25 cellular contexts compared by ENCODE assay signal in the genomic region with DNA sequence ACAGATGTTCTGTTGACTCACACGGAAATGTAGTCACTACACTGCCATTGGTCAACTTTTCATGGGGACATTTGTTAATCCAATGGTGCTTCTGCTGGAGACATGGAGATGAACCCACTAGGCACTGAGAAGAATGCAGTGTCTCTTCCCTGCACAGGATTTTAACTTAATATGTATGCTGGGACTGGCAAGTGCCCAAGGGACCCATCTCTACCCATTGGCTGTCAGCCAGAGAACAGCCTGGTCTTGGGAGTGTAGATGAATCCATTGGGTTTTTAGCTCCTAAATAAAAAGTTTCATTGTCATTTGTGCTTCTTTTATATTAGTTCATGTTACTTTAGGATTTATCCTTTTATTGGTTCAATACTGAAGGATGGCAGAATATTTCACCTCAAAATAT.
"Had no signal": no experiment of that assay in that cellular context is flagged by ENCODE, and none has a peak within 500 bp of the region (broad histone marks: within the 10 kb centered on the region; RNA-seq: fewer than 3 reads in every experiment).

No MANE protein-coding gene starts in this region.

- H3K9me3 ChIP-seq: left lung, lower lobe of right lung, mucosa of descending colon, ovary, right atrium auricular region, right lobe of liver, tibial nerve, uterus had no signal

- H3K36me3 ChIP-seq: left lung, lower lobe of right lung, ovary, right atrium auricular region, right lobe of liver, tibial nerve, uterus had no signal

- ATAC-seq: left colon; left lung; lower lobe of right lung; mucosa of descending colon; naive thymus-derived CD4-positive, alpha-beta T cell; natural killer cell treated with Interleukin-12 subunit alpha and Interleukin-12 subunit beta and Interleukin-15 and Interleukin-18, amount 100 ng/mL, for 72 hours; right lobe of liver; stimulated activated memory B cell treated with anti-CD40 and anti-IgM and Interleukin-4, amounts not matched to agents 10 μg/mL and 1 μg/mL and 100 μg/mL, for 72 hours; stimulated activated naive CD8-positive, alpha-beta T cell treated with anti-CD3 and anti-CD28 coated beads, Interleukin-15, amount 100 ng/mL, for 72 hours had no signal

- H3K27me3 ChIP-seq: left lung, ovary, right atrium auricular region, right lobe of liver, tibial nerve, uterus had no signal

- H3K4me2 ChIP-seq: smooth muscle cell had no signal

- H3K4me3 ChIP-seq: left lung, lower lobe of right lung, mucosa of descending colon, ovary, right atrium auricular region, right lobe of liver, smooth muscle cell, tibial nerve, uterus had no signal

- H3K4me1 ChIP-seq: left lung, lower lobe of right lung, right atrium auricular region, right lobe of liver, tibial nerve, uterus had no signal

- DNase-seq: immature natural killer cell; kidney; left colon; left lung; lower lobe of right lung; mammary epithelial cell; mesenchymal stem cell; midbrain; mucosa of descending colon; naive thymus-derived CD4-positive, alpha-beta T cell; ovary; right lobe of liver; stimulated activated CD4-positive, alpha-beta T cell treated with anti-CD3 and anti-CD28 coated beads, Interleukin-1b, Interleukin-23, amount 100 ng/mL, for 48 hours; stimulated activated CD4-positive, alpha-beta T cell treated with anti-CD3 and anti-CD28 coated beads, Interleukin-2, amount 100 ng/mL, for 48 hours; stimulated activated CD4-positive, alpha-beta T cell treated with anti-CD3 and anti-CD28 coated beads, Interleukin-4, amount 100 ng/mL, for 4 hours; stimulated activated CD8-positive, alpha-beta memory T cell treated with anti-CD3 and anti-CD28 coated beads, Interleukin-4, amount 100 ng/mL, for 48 hours; stimulated activated naive CD4-positive, alpha-beta T cell treated with Interleukin-2 at 50 U/mL for 16 hours; stimulated activated naive CD8-positive, alpha-beta T cell treated with anti-CD3 and anti-CD28 coated beads, Interleukin-15, amount 100 ng/mL, for 72 hours; substantia nigra; uterus had no signal

- H3K27ac ChIP-seq: left lung, lower lobe of right lung, ovary, right atrium auricular region, right lobe of liver, tibial nerve, uterus had no signal
